8 cellular contexts compared by ENCODE assay signal in the genomic region with DNA sequence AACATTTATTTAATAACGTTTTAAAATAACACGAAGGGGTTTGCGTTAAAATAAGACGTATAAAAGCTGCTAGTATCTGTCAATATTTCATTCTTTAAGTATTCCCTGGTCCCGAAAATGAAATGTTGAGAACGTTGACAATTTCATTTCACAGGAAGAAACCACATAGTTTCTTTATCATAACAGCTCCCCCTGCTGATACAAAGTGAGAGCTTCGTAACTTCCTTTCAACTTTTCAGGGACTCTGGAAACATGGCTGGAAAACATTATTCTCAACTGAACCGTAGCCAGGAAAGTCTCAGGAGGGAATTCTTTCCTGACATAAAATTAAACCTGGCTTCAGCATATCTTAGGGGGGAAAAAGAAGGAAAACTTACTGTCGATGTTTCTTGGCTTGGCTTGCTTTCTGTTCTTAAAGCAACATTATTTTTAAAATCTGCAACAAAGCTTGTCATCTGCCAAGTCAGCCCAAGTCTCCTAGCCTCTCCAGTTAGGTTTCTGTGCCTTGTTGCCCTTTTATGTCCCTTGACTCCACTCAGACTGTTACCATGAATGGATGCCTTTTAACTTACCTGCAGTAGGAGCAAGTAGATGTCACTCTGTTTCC.
DNase-seq lines count a peak whose midpoint lies in the region; ATAC-seq, FAIRE-seq and TF ChIP-seq lines count a peak whose summit lies in the region.

No MANE protein-coding gene starts in this region.

- no peaks in the 10 kb centered on the region for H3K27me3 Mint-ChIP-seq in MCF 10A (ENCODE audit: insufficient read depth, unreplicated experiment)

- peak overlapping the region in 1 of 2 donors; percentile 34 for H3K9ac ChIP-seq in kidney (ENCODE audit: low read length in 2 of 2)

- DNase-seq in AML-193 (lab: John Stamatoyannopoulos, UW) = peak; percentile 48 to 56
- no peak for DNase-seq in GM12892 (ENCODE audit: insufficient read length)
- peak; percentile 77 for DNase-seq in NCI-H774 (lab: John Stamatoyannopoulos, UW)
- peak; percentile 73 for DNase-seq in MCF 10A (ENCODE audit: unreplicated experiment)
- DNase-seq in kidney = no peak
- DNase-seq in superior temporal gyrus (ENCODE audit: extremely low spot score) = peak; percentile 86
- no peak for DNase-seq in islet precursor cell

- H3K27ac Mint-ChIP-seq in MCF 10A (ENCODE audit: low read depth, unreplicated experiment) = no peak overlapping the region

- H3K9me3 Mint-ChIP-seq in MCF 10A (ENCODE audit: unreplicated experiment) = no peaks in the 10 kb centered on the region

- peak; percentile 65 for TF ChIP-seq CTCF in MCF 10A (IDR thresholded peaks at IDR 0.05; ENCODE audit: unreplicated experiment)
- peak; percentile 72 for TF ChIP-seq CTCF in kidney (IDR thresholded peaks at IDR 0.05; ENCODE audit: borderline replicate concordance, extremely low read depth, insufficient read depth)

- peak overlapping the region; percentile 10 to 59 for H3K27ac ChIP-seq in kidney (ENCODE audit: low read depth in 2 of 2, low read length in 2 of 2)

- peak overlapping the region; percentile 1 to 40 for H3K4me3 ChIP-seq in kidney (ENCODE audit: low read length in 2 of 2)

- H3K4me1 Mint-ChIP-seq in MCF 10A (ENCODE audit: insufficient read depth, unreplicated experiment) = no peaks in the 10 kb centered on the region

- FAIRE-seq in GM12892 (lab: Jason Lieb, UNC) = peak; percentile 24
- FAIRE-seq in kidney (lab: Jason Lieb, UNC) = peak; percentile 96

- intact Hi-C loops in MCF 10A (cut with micrococcal nuclease) = loop anchor here (1.0 to 2.0 kb wide), 3 partner anchors 171 to 399 kb away; no protein-coding TSS in a partner anchor
- intact Hi-C loops in kidney (cut with DNase I) = no loop called here

- CTCF ChIA-PET in MCF 10A (lab: Yijun Ruan, JAX) = interaction anchor here (0.5 to 11.2 kb wide), 45 partner anchors 10 to 1399 kb away, joined by 3 to 355 read pairs (median 4); partner anchors contain the start of gene DAB2

- no peaks in the 10 kb centered on the region for H3K36me3 ChIP-seq in kidney (ENCODE audit: control insufficient read depth in 1 of 2, insufficient read depth in 2 of 2, low read length in 2 of 2)

- POLR2A ChIA-PET in MCF 10A (lab: Yijun Ruan, JAX) = interaction anchor here (1.2 to 2.9 kb wide), 2 partner anchors 171 to 178 kb away, joined by 4 to 25 read pairs; no protein-coding TSS in a partner anchor

- H3K4me3 Mint-ChIP-seq in MCF 10A (ENCODE audit: unreplicated experiment) = no peak overlapping the region

- peaks cover 14 to 15% of the 10 kb centered on the region in 2 donors for H3K4me1 ChIP-seq in kidney (ENCODE audit: control insufficient read depth in 1 of 2, insufficient read depth in 1 of 2, low read depth in 1 of 2, low read length in 2 of 2)

- TF ChIP-seq POLR2A in GM12892 (IDR thresholded peaks at IDR 0.05; ENCODE audit: low read depth, low read length) = no peak

- H3K9me3 ChIP-seq in kidney (ENCODE audit: control insufficient read depth in 1 of 2, low read length in 2 of 2) = no peaks in the 10 kb centered on the region

- no TSS peak for BruUV-seq in MCF 10A (replicated peaks; lab: Mats Ljungman, UMichigan)

- no peak for ATAC-seq in HG03354 (IDR thresholded peaks at IDR 0.05; ENCODE audit: poor library complexity, severe bottlenecking, unreplicated experiment)

- no peaks in the 10 kb centered on the region for H3K36me3 Mint-ChIP-seq in MCF 10A (ENCODE audit: insufficient read depth, unreplicated experiment)

Comparison
In these comparisons a context has a peak if more than half of its experiments do, and no peak if none do; other contexts are left out.
1. DNase-seq: peak in AML-193 (2 of 2), NCI-H774 (single experiment), MCF 10A (single experiment) and superior temporal gyrus (single experiment); none in GM12892 (single experiment), kidney (single experiment) and islet precursor cell (single experiment).